In the genomic region with DNA sequence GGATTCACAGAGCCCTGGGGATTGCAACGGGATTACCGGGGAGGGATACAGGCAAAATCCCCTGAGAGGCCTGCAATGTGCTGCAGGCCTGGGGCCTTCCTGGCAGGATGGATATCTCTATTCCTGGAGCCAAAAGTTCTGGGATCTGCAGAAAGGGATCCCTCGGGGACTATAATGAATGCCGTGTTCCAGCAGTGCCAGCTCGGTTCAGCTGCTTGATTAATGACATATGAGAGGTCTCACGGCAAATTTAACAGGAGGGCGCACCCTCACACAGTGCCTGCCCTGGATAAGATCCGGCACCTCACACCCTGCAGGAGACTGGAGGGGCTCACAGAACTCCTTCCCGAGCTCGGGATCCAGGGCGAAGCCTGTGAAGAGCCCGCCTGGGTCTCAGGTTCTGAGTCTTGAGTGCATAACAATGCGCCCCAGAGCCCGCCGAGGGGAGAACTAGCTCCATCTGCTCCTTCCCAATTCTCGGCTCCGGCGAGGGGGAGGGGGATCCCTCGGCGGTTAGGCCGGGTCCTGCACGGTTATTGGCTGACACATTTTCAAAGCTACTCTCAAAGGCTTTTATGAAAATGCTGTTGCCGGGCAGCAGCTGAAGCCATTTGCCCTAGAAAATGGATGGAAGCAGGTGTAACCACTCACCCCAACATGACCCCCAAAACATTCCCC, we compare ENCODE assay signal across 13 cellular contexts. TPM values are rescaled to one million over a fixed set of nuclear protein-coding genes. Genes with fewer than 3 reads are reported as not detected.
DNase-seq lines count a peak whose midpoint lies in the region; ATAC-seq and TF ChIP-seq lines count a peak whose summit lies in the region.
"Had no signal": no experiment of that assay in that cellular context is flagged by ENCODE, and none has a peak within 500 bp of the region (broad histone marks: within the 10 kb centered on the region; RNA-seq: fewer than 3 reads in every experiment).

No MANE protein-coding gene starts in this region.

- no peaks in the 10 kb centered on the region for H3K27me3 ChIP-seq in psoas muscle (ENCODE audit: insufficient read depth in 3 of 3, low read length in 2 of 3)
- H3K27me3 ChIP-seq: vagina had no signal

- H3K9me3 Mint-ChIP-seq in glutamatergic neuron (ENCODE audit: unreplicated experiment) = peaks cover 13% of the 10 kb centered on the region
- no peaks in the 10 kb centered on the region for H3K9me3 Mint-ChIP-seq in natural killer cell
- H3K9me3 Mint-ChIP-seq: activated naive CD4-positive, alpha-beta T cell treated with anti-CD3 and anti-CD28 coated beads, Interleukin-2, amount 50 U/mL, for 24 hours; IgD-negative memory B cell had no signal

- intact Hi-C loops in psoas muscle (cut with DNase I) = no loop called here
- intact Hi-C loops in natural killer cell (cut with micrococcal nuclease) = no loop called here

- H3K4me1 ChIP-seq in HEK293 (ENCODE audit: control insufficient read depth, insufficient read depth, low read length) (peaks cover 15% of the 10 kb centered on the region), psoas muscle (peaks cover 6% of the 10 kb centered on the region)

- H3K27me3 Mint-ChIP-seq in glutamatergic neuron (ENCODE audit: unreplicated experiment) = peaks cover 9% of the 10 kb centered on the region
- H3K27me3 Mint-ChIP-seq in natural killer cell (ENCODE audit: low read depth in 2 of 2) = peaks cover 23 to 63% of the 10 kb centered on the region in 2 donors

- DNase-seq in NCI-H774 (lab: John Stamatoyannopoulos, UW) (peak; percentile 56), glutamatergic neuron (peak; percentile 85), psoas muscle (peak; percentile 17 to 63), NCI-H226 (no peak), natural killer cell (no peak)
- DNase-seq: PC-9 had no signal

- H3K4me1 Mint-ChIP-seq in glutamatergic neuron (ENCODE audit: low read depth, unreplicated experiment) (peaks cover 57% of the 10 kb centered on the region), natural killer cell (no peaks in the 10 kb centered on the region)
- H3K4me1 Mint-ChIP-seq: activated naive CD4-positive, alpha-beta T cell treated with anti-CD3 and anti-CD28 coated beads, Interleukin-2, amount 50 U/mL, for 24 hours; IgD-negative memory B cell had no signal

- H3K36me3 Mint-ChIP-seq in glutamatergic neuron (ENCODE audit: unreplicated experiment) (no peaks in the 10 kb centered on the region), natural killer cell (no peaks in the 10 kb centered on the region)
- H3K36me3 Mint-ChIP-seq: activated naive CD4-positive, alpha-beta T cell treated with anti-CD3 and anti-CD28 coated beads, Interleukin-2, amount 50 U/mL, for 24 hours; IgD-negative memory B cell had no signal

- H3K36me3 ChIP-seq in HEK293 (ENCODE audit: control insufficient read depth in 2 of 2, insufficient read depth in 1 of 2, low read length in 2 of 2) = no peaks in the 10 kb centered on the region
- no peaks in the 10 kb centered on the region for H3K36me3 ChIP-seq in psoas muscle (ENCODE audit: insufficient read depth in 1 of 2, low read depth in 1 of 2)
- H3K36me3 ChIP-seq: vagina had no signal

- WGBS in psoas muscle, 3 donors = 20 to 28% (median 22%) methylated on average over 23 of the region's 23 CpGs

- POLR2A ChIA-PET in HEK293 (lab: Yijun Ruan, JAX) = no interaction called here

- peak overlapping the region; percentile 72 for H3K27ac ChIP-seq in HEK293 (ENCODE audit: extremely low read depth, low read depth, low read length)
- no peak overlapping the region for H3K27ac ChIP-seq in psoas muscle
- H3K27ac ChIP-seq: PC-9, vagina had no signal

- CTCF ChIA-PET in HEK293 (lab: Yijun Ruan, JAX) = interaction anchor here (1.1 to 1.2 kb wide), 2 partner anchors 82 to 99 kb away, joined by 3 to 5 read pairs; no protein-coding TSS in a partner anchor

- H3K4me3 Mint-ChIP-seq in glutamatergic neuron (ENCODE audit: unreplicated experiment) (peak overlapping the region; percentile 74), natural killer cell (no peak overlapping the region)
- H3K4me3 Mint-ChIP-seq: activated naive CD4-positive, alpha-beta T cell treated with anti-CD3 and anti-CD28 coated beads, Interleukin-2, amount 50 U/mL, for 24 hours; IgD-negative memory B cell had no signal

- TF ChIP-seq CTCF in HEK293 (tag by site-specific recombination; IDR thresholded peaks at IDR 0.05) (no peak), glutamatergic neuron (IDR thresholded peaks at IDR 0.05; ENCODE audit: partially characterized antibody, unreplicated experiment) (no peak), psoas muscle (IDR thresholded peaks at IDR 0.05) (no peak), natural killer cell (IDR thresholded peaks at IDR 0.05) (no peak)

- peak overlapping the region; percentile 82 for H3K27ac Mint-ChIP-seq in glutamatergic neuron (ENCODE audit: unreplicated experiment)
- H3K27ac Mint-ChIP-seq in natural killer cell = no peak overlapping the region
- H3K27ac Mint-ChIP-seq: activated naive CD4-positive, alpha-beta T cell treated with anti-CD3 and anti-CD28 coated beads, Interleukin-2, amount 50 U/mL, for 24 hours; IgD-negative memory B cell had no signal

- ATAC-seq in psoas muscle = peak in 3 of 4 donors; percentile 31 to 63 (median 51)
- no peak for ATAC-seq in HG03175 (IDR thresholded peaks at IDR 0.05; ENCODE audit: unreplicated experiment)
- no peak for ATAC-seq in natural killer cell
- ATAC-seq in GM21367 (IDR thresholded peaks at IDR 0.05; ENCODE audit: unreplicated experiment) = no peak

- H3K9me3 ChIP-seq in HEK293 (ENCODE audit: control insufficient read depth, insufficient read depth, low read depth, low read length) (no peaks in the 10 kb centered on the region), psoas muscle (no peaks in the 10 kb centered on the region)
- H3K9me3 ChIP-seq: vagina had no signal

- H3K4me3 ChIP-seq in HEK293 (ENCODE audit: low read depth, low read length) (no peak overlapping the region), psoas muscle (peak overlapping the region; percentile 23)
- H3K4me3 ChIP-seq: PC-9 had no signal

TF ChIP-seq in HEK293, 187 proteins besides CTCF, POLR2A, EP300 and RAD21:
- TF ChIP-seq MZF1 (tag by site-specific recombination; IDR thresholded peaks at IDR 0.05; ENCODE audit: borderline replicate concordance) (peak; percentile 97), SP3 (tag by site-specific recombination; IDR thresholded peaks at IDR 0.05) (no peak)
- TF ChIP-seq, protein P1, sequence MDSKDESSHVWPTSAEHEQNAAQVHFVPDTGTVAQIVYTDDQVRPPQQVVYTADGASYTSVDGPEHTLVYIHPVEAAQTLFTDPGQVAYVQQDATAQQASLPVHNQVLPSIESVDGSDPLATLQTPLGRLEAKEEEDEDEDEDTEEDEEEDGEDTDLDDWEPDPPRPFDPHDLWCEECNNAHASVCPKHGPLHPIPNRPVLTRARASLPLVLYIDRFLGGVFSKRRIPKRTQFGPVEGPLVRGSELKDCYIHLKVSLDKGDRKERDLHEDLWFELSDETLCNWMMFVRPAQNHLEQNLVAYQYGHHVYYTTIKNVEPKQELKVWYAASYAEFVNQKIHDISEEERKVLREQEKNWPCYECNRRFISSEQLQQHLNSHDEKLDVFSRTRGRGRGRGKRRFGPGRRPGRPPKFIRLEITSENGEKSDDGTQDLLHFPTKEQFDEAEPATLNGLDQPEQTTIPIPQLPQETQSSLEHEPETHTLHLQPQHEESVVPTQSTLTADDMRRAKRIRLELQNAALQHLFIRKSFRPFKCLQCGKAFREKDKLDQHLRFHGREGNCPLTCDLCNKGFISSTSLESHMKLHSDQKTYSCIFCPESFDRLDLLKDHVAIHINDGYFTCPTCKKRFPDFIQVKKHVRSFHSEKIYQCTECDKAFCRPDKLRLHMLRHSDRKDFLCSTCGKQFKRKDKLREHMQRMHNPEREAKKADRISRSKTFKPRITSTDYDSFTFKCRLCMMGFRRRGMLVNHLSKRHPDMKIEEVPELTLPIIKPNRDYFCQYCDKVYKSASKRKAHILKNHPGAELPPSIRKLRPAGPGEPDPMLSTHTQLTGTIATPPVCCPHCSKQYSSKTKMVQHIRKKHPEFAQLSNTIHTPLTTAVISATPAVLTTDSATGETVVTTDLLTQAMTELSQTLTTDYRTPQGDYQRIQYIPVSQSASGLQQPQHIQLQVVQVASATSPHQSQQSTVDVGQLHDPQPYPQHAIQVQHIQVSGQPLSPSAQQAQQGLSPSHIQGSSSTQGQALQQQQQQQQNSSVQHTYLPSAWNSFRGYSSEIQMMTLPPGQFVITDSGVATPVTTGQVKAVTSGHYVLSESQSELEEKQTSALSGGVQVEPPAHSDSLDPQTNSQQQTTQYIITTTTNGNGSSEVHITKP (tag by site-specific recombination; IDR thresholded peaks at IDR 0.05) = 0 out of 2 replicates have a peak, but pooled peaks have one; percentile 27

RNA-seq across cellular contexts. Expression of gene RGS8, which starts 15.4 kb away (rescaled TPM):
- total RNA-seq in glutamatergic neuron (ENCODE audit: unreplicated experiment) (3.5 TPM), psoas muscle (not detected), natural killer cell (not detected)
- under 1 TPM in 2 of 3 donors, not detected in 1; under 0.01 to 0.01 TPM for polyA plus RNA-seq in psoas muscle
- total RNA-seq: epithelial cell of proximal tubule, PC-9, vagina had no signal
- polyA plus RNA-seq: IgD-negative memory B cell had no signal

Comparison
In these comparisons a context has a peak if more than half of its experiments do, and no peak if none do; other contexts are left out.
1. DNase-seq: peak in NCI-H774 (single experiment), glutamatergic neuron (single experiment) and psoas muscle (2 of 2); none in NCI-H226 (single experiment) and natural killer cell (single experiment).
2. ATAC-seq: peak in psoas muscle (3 of 4); none in HG03175 (single experiment), natural killer cell (0 of 3) and GM21367 (single experiment).